In genomic region chr1:143945253-143945652, GRCh38 we compare ENCODE assay signal across 8 cellular contexts. TPM values are rescaled to one million over a fixed set of nuclear protein-coding genes. Genes with fewer than 3 reads are reported as not detected.
DNase-seq lines count a peak whose midpoint lies in the region; ATAC-seq and TF ChIP-seq lines count a peak whose summit lies in the region.
"Not testable (repeated sequence)": the region's sequence is repeated elsewhere in the genome, so short reads cannot be mapped to it uniquely, and the experiment has no call there.
"Had no signal": no experiment of that assay in that cellular context is flagged by ENCODE, and none has a peak within 500 bp of the region (broad histone marks: within the 10 kb centered on the region; RNA-seq: fewer than 3 reads in every experiment).

No MANE protein-coding gene starts in this region.

- POLR2A ChIA-PET in HCT116 (lab: Charles Lee); PC-3 (lab: Charles Lee; ENCODE audit: unreplicated experiment); naive thymus-derived CD4-positive, alpha-beta T cell (lab: Charles Lee): not testable (repeated sequence)

- H3K9me2 ChIP-seq in HCT116 (ENCODE audit: insufficient read depth); PC-3 (replicated peaks; ENCODE audit: low read length): not testable (repeated sequence)

- TF ChIP-seq CTCF in HCT116 (IDR thresholded peaks at IDR 0.05 in 2 of 3, conservative IDR thresholded peaks at IDR 0.05 in 1 of 3; ENCODE audit: borderline replicate concordance in 1 of 3, insufficient read depth in 1 of 3, low read depth in 2 of 3, low read length in 2 of 3); PC-3 (conservative IDR thresholded peaks at IDR 0.05; ENCODE audit: low read depth, low read length): not testable (repeated sequence)

- H3K9me3 ChIP-seq in HCT116 (ENCODE audit: control insufficient read depth in 1 of 2, insufficient read depth in 1 of 2, low read depth in 1 of 2, low read length in 2 of 2); PC-3 (ENCODE audit: low read length); naive thymus-derived CD4-positive, alpha-beta T cell (ENCODE audit: control insufficient read depth in 2 of 3, low read length in 3 of 3): not testable (repeated sequence)

- CTCF ChIA-PET in HCT116 (lab: Charles Lee); PC-3 (lab: Charles Lee); naive thymus-derived CD4-positive, alpha-beta T cell (lab: Charles Lee): not testable (repeated sequence)

- H4K20me1 ChIP-seq in HCT116 (ENCODE audit: insufficient read depth); PC-3 (ENCODE audit: low read length): not testable (repeated sequence)

- not testable (repeated sequence) for H3K4me1 Mint-ChIP-seq in activated naive CD8-positive, alpha-beta T cell treated with anti-CD3 and anti-CD28 coated beads, Interleukin-2, amount 50 U/mL, for 24 hours; naive thymus-derived CD4-positive, alpha-beta T cell; stimulated activated effector memory CD8-positive, alpha-beta T cell treated with anti-CD3 and anti-CD28 coated beads, Interleukin-12 subunit alpha, Interleukin-12 subunit beta, amount 100 ng/mL, for 72 hours

- H3K27ac Mint-ChIP-seq in activated naive CD8-positive, alpha-beta T cell treated with anti-CD3 and anti-CD28 coated beads, Interleukin-2, amount 50 U/mL, for 24 hours; naive thymus-derived CD4-positive, alpha-beta T cell; stimulated activated effector memory CD8-positive, alpha-beta T cell treated with anti-CD3 and anti-CD28 coated beads, Interleukin-12 subunit alpha, Interleukin-12 subunit beta, amount 100 ng/mL, for 72 hours: not testable (repeated sequence)

- not testable (repeated sequence) for H3K27ac ChIP-seq in HCT116 (ENCODE audit: low read depth, low read length); PC-3 (ENCODE audit: low read length); naive thymus-derived CD4-positive, alpha-beta T cell (ENCODE audit: low read depth, low read length)

- not testable (repeated sequence) for TF ChIP-seq POLR2A in HCT116 (IDR thresholded peaks at IDR 0.05; ENCODE audit: borderline replicate concordance, extremely low read depth, insufficient read depth, insufficient read length)

- H3K79me2 ChIP-seq in HCT116 (ENCODE audit: insufficient read depth, low read length); PC-3 (ENCODE audit: low read length): not testable (repeated sequence)

- H3K27me3 Mint-ChIP-seq in activated naive CD8-positive, alpha-beta T cell treated with anti-CD3 and anti-CD28 coated beads, Interleukin-2, amount 50 U/mL, for 24 hours; naive thymus-derived CD4-positive, alpha-beta T cell: not testable (repeated sequence)

- not testable (repeated sequence) for H3K4me3 Mint-ChIP-seq in activated naive CD8-positive, alpha-beta T cell treated with anti-CD3 and anti-CD28 coated beads, Interleukin-2, amount 50 U/mL, for 24 hours; naive thymus-derived CD4-positive, alpha-beta T cell; stimulated activated effector memory CD8-positive, alpha-beta T cell treated with anti-CD3 and anti-CD28 coated beads, Interleukin-12 subunit alpha, Interleukin-12 subunit beta, amount 100 ng/mL, for 72 hours

- not testable (repeated sequence) for H3K36me3 Mint-ChIP-seq in activated naive CD8-positive, alpha-beta T cell treated with anti-CD3 and anti-CD28 coated beads, Interleukin-2, amount 50 U/mL, for 24 hours (ENCODE audit: low read depth); naive thymus-derived CD4-positive, alpha-beta T cell; stimulated activated effector memory CD8-positive, alpha-beta T cell treated with anti-CD3 and anti-CD28 coated beads, Interleukin-12 subunit alpha, Interleukin-12 subunit beta, amount 100 ng/mL, for 72 hours

- H3K9me3 Mint-ChIP-seq in activated naive CD8-positive, alpha-beta T cell treated with anti-CD3 and anti-CD28 coated beads, Interleukin-2, amount 50 U/mL, for 24 hours; naive thymus-derived CD4-positive, alpha-beta T cell; stimulated activated effector memory CD8-positive, alpha-beta T cell treated with anti-CD3 and anti-CD28 coated beads, Interleukin-12 subunit alpha, Interleukin-12 subunit beta, amount 100 ng/mL, for 72 hours: not testable (repeated sequence)

- not testable (repeated sequence) for H3K4me3 ChIP-seq in HCT116 (replicated peaks in 1 of 2; ENCODE audit: low read depth in 1 of 2, low read length in 2 of 2); PC-3 (ENCODE audit: low read length); naive thymus-derived CD4-positive, alpha-beta T cell (ENCODE audit: low read length)

- H3K4me2 ChIP-seq in HCT116 (ENCODE audit: low read length); PC-3 (ENCODE audit: low read length): not testable (repeated sequence)

- BruUV-seq in HCT116 (replicated peaks; lab: Mats Ljungman, UMichigan); PC-3 (replicated peaks; lab: Mats Ljungman, UMichigan): not testable (repeated sequence)

- RAD21 ChIA-PET in HCT116 (lab: Charles Lee; ENCODE audit: low non-redundant PET in 1 of 2, low total read pairs in 2 of 2, uncharacterized antibody in 2 of 2, unreplicated experiment in 2 of 2), result not testable (repeated sequence)

- ATAC-seq in HCT116 (peak; percentile 90), PC-3 (peak; percentile 97), SK-N-SH treated with all-trans-retinoic acid at 6 μM for 48 hours (peak; percentile 90), Right ventricle myocardium inferior (peak; percentile 12)
- peak; percentile 57 for ATAC-seq in activated naive CD8-positive, alpha-beta T cell treated with anti-CD3 and anti-CD28 coated beads, Interleukin-2, amount 50 U/mL, for 24 hours
- ATAC-seq in naive thymus-derived CD4-positive, alpha-beta T cell, result peak; percentile 32
- ATAC-seq in stimulated activated effector memory CD8-positive, alpha-beta T cell treated with anti-CD3 and anti-CD28 coated beads, Interleukin-12 subunit alpha, Interleukin-12 subunit beta, amount 100 ng/mL, for 72 hours, result peak; percentile 28

- not testable (repeated sequence) for H3K4me1 ChIP-seq in HCT116 (ENCODE audit: control insufficient read depth in 1 of 2, insufficient read depth in 2 of 2, low read length in 2 of 2); PC-3 (ENCODE audit: insufficient read depth, low read length); naive thymus-derived CD4-positive, alpha-beta T cell (ENCODE audit: control insufficient read depth in 2 of 2, insufficient read depth in 2 of 2, low read length in 2 of 2)

- TF ChIP-seq RAD21 in HCT116 (IDR thresholded peaks at IDR 0.05; ENCODE audit: low read depth), result not testable (repeated sequence)

- H2AFZ ChIP-seq in HCT116 (ENCODE audit: low read depth, low read length, poor library complexity, severe bottlenecking); PC-3 (ENCODE audit: low read length): not testable (repeated sequence)

- H3K36me3 ChIP-seq in HCT116 (ENCODE audit: control insufficient read depth in 1 of 2, insufficient read depth in 2 of 2, low read length in 2 of 2); PC-3 (ENCODE audit: low read depth, low read length); naive thymus-derived CD4-positive, alpha-beta T cell (ENCODE audit: control insufficient read depth in 2 of 3, insufficient read depth in 3 of 3, low read length in 3 of 3): not testable (repeated sequence)

- intact Hi-C loops in HCT116 (cut with micrococcal nuclease); PC-3 (cut with micrococcal nuclease); Right ventricle myocardium inferior (cut with DNase I); naive thymus-derived CD4-positive, alpha-beta T cell (cut with micrococcal nuclease): not testable (repeated sequence)

- not testable (repeated sequence) for DNase-seq in HCT116 (ENCODE audit: low read depth, low spot score); PC-3; activated naive CD8-positive, alpha-beta T cell treated with anti-CD3 and anti-CD28 coated beads, Interleukin-2, amount 50 U/mL, for 24 hours; Right ventricle myocardium inferior (ENCODE audit: missing footprints); naive thymus-derived CD4-positive, alpha-beta T cell; stimulated activated effector memory CD8-positive, alpha-beta T cell treated with anti-CD3 and anti-CD28 coated beads, Interleukin-12 subunit alpha, Interleukin-12 subunit beta, amount 100 ng/mL, for 72 hours (ENCODE audit: low spot score in 2 of 2)

- H3K27me3 ChIP-seq in HCT116 (ENCODE audit: insufficient read depth, low read length); PC-3 (ENCODE audit: low read length); naive thymus-derived CD4-positive, alpha-beta T cell (ENCODE audit: control insufficient read depth in 2 of 2, insufficient read depth in 2 of 2, low read length in 2 of 2): not testable (repeated sequence)

- H3K9ac ChIP-seq in HCT116 (ENCODE audit: low read length); PC-3 (ENCODE audit: low read length): not testable (repeated sequence)

- H3F3A ChIP-seq in PC-3 (ENCODE audit: low read length, unreplicated experiment), result not testable (repeated sequence)

RNA-seq across cellular contexts. Expression of gene FAM72C, which starts 26.5 kb away (rescaled TPM):
- total RNA-seq in HCT116 (2021; ENCODE audit: unreplicated experiment) (9.5 TPM), PC-3 (2014; rRNA removed) (4.3 and 7.3 TPM in 2 replicates), Right ventricle myocardium inferior (0.14 TPM)
- 5.7 and 7.6 TPM in 2 replicates for polyA plus RNA-seq in HCT116 (2012)
- total RNA-seq in naive thymus-derived CD4-positive, alpha-beta T cell, result 10 to 100 TPM in 1 of 5 experiments, not detected in 4; 11.2 TPM
- not detected for polyA plus RNA-seq in naive thymus-derived CD4-positive, alpha-beta T cell
- polyA plus RNA-seq: CD4-positive, alpha-beta memory T cell had no signal

Comparison
In these comparisons a context has a peak if more than half of its experiments do, and no peak if none do; other contexts are left out.
1. ATAC-seq: peak in every context shown above with its lines; median percentile 97 in PC-3; 90 in HCT116; 90 in SK-N-SH treated with all-trans-retinoic acid at 6 μM for 48 hours; 57 in activated naive CD8-positive, alpha-beta T cell treated with anti-CD3 and anti-CD28 coated beads, Interleukin-2, amount 50 U/mL, for 24 hours; 32 in naive thymus-derived CD4-positive, alpha-beta T cell; 28 in stimulated activated effector memory CD8-positive, alpha-beta T cell treated with anti-CD3 and anti-CD28 coated beads, Interleukin-12 subunit alpha, Interleukin-12 subunit beta, amount 100 ng/mL, for 72 hours; 12 in Right ventricle myocardium inferior.